21 cellular contexts compared by ENCODE assay signal in genomic region chr2:220550995-220551702, GRCh38.
DNase-seq lines count a peak whose midpoint lies in the region; ATAC-seq and TF ChIP-seq lines count a peak whose summit lies in the region.
"Had no signal": no experiment of that assay in that cellular context is flagged by ENCODE, and none has a peak within 500 bp of the region (broad histone marks: within the 10 kb centered on the region; RNA-seq: fewer than 3 reads in every experiment).

No MANE protein-coding gene starts in this region.

- no peaks in the 10 kb centered on the region for H3K4me1 Mint-ChIP-seq in activated CD8-positive, alpha-beta memory T cell treated with anti-CD3 and anti-CD28 coated beads, Interleukin-2, amount 10 ng/mL, durations not matched to agents 7 days and 5 days
- H3K4me1 Mint-ChIP-seq in T-helper 2 cell treated with Interferon-gamma antibody and Interleukin-4, amounts not matched to agents 5 μg/mL and 100 μg/mL, for 36 hours (ENCODE audit: low read depth), result no peaks in the 10 kb centered on the region
- H3K4me1 Mint-ChIP-seq: H9 had no signal

- no peaks in the 10 kb centered on the region for H3K36me3 Mint-ChIP-seq in activated CD8-positive, alpha-beta memory T cell treated with anti-CD3 and anti-CD28 coated beads, Interleukin-2, amount 10 ng/mL, durations not matched to agents 7 days and 5 days
- no peaks in the 10 kb centered on the region for H3K36me3 Mint-ChIP-seq in T-helper 2 cell treated with Interferon-gamma antibody and Interleukin-4, amounts not matched to agents 5 μg/mL and 100 μg/mL, for 36 hours (ENCODE audit: low read depth)
- H3K36me3 Mint-ChIP-seq: IgD-negative memory B cell had no signal

- H3K4me3 Mint-ChIP-seq in activated CD8-positive, alpha-beta memory T cell treated with anti-CD3 and anti-CD28 coated beads, Interleukin-2, amount 10 ng/mL, durations not matched to agents 7 days and 5 days, result no peak overlapping the region
- H3K4me3 Mint-ChIP-seq in T-helper 2 cell treated with Interferon-gamma antibody and Interleukin-4, amounts not matched to agents 5 μg/mL and 100 μg/mL, for 36 hours, result no peak overlapping the region
- H3K4me3 Mint-ChIP-seq: CD4-positive, alpha-beta T cell; H9; IgD-negative memory B cell had no signal

- CTCF ChIA-PET in activated CD8-positive, alpha-beta memory T cell treated with anti-CD3 and anti-CD28 coated beads, Interleukin-2, amount 10 ng/mL, durations not matched to agents 7 days and 5 days (lab: Charles Lee), result no interaction called here

- TF ChIP-seq CTCF in choroid plexus epithelial cell (conservative IDR thresholded peaks at IDR 0.05; ENCODE audit: low read depth, low read length) (no peak), omental fat pad (IDR thresholded peaks at IDR 0.05) (no peak)

- no peak overlapping the region for H3K4me3 ChIP-seq in choroid plexus epithelial cell (ENCODE audit: low read depth, low read length)
- H3K4me3 ChIP-seq: MG63 had no signal

- no peaks in the 10 kb centered on the region for H3K9me3 Mint-ChIP-seq in activated CD8-positive, alpha-beta memory T cell treated with anti-CD3 and anti-CD28 coated beads, Interleukin-2, amount 10 ng/mL, durations not matched to agents 7 days and 5 days (ENCODE audit: low read depth)
- no peaks in the 10 kb centered on the region for H3K9me3 Mint-ChIP-seq in T-helper 2 cell treated with Interferon-gamma antibody and Interleukin-4, amounts not matched to agents 5 μg/mL and 100 μg/mL, for 36 hours
- H3K9me3 Mint-ChIP-seq: H9 had no signal

- H3K27me3 Mint-ChIP-seq in activated CD8-positive, alpha-beta memory T cell treated with anti-CD3 and anti-CD28 coated beads, Interleukin-2, amount 10 ng/mL, durations not matched to agents 7 days and 5 days, result no peaks in the 10 kb centered on the region
- H3K27me3 Mint-ChIP-seq in T-helper 2 cell treated with Interferon-gamma antibody and Interleukin-4, amounts not matched to agents 5 μg/mL and 100 μg/mL, for 36 hours (ENCODE audit: low read depth), result no peaks in the 10 kb centered on the region
- H3K27me3 Mint-ChIP-seq: CD4-positive, alpha-beta T cell; IgD-negative memory B cell had no signal

- no peak overlapping the region for H3K27ac Mint-ChIP-seq in activated CD8-positive, alpha-beta memory T cell treated with anti-CD3 and anti-CD28 coated beads, Interleukin-2, amount 10 ng/mL, durations not matched to agents 7 days and 5 days
- H3K27ac Mint-ChIP-seq in T-helper 2 cell treated with Interferon-gamma antibody and Interleukin-4, amounts not matched to agents 5 μg/mL and 100 μg/mL, for 36 hours, result no peak overlapping the region
- H3K27ac Mint-ChIP-seq: CD4-positive, alpha-beta T cell; H9; IgD-negative memory B cell had no signal

- DNase-seq in NCI-H2171 treated with DMSO at 0.1 percent for 48 hours (lab: John Stamatoyannopoulos, UW) (peak; percentile 67), NCI-H2171 (lab: John Stamatoyannopoulos, UW) (no peak), NCI-H82 (lab: John Stamatoyannopoulos, UW) (peak; percentile 69), choroid plexus epithelial cell (ENCODE audit: low read depth) (peak; percentile 25), omental fat pad (ENCODE audit: low spot score) (no peak), COLO829 (ENCODE audit: low spot score) (no peak)
- DNase-seq in activated CD8-positive, alpha-beta memory T cell treated with anti-CD3 and anti-CD28 coated beads, Interleukin-2, amount 10 ng/mL, durations not matched to agents 7 days and 5 days, result no peak
- no peak for DNase-seq in T-helper 2 cell treated with Interferon-gamma antibody and Interleukin-4, amounts not matched to agents 5 μg/mL and 100 μg/mL, for 36 hours (ENCODE audit: low spot score)
- DNase-seq: Calu3; CD4-positive, alpha-beta T cell; DMS79 treated with DMSO at 0.1 percent for 48 hours; H9; Karpas-422; MG63; NCI-H1048; NCI-H1436; NCI-H2029 treated with DMSO at 0.1 percent for 48 hours; NCI-H526; SW 1271 had no signal

- peak; percentile 74 for ATAC-seq in omental fat pad (ENCODE audit: low FRiP score)
- ATAC-seq in activated CD8-positive, alpha-beta memory T cell treated with anti-CD3 and anti-CD28 coated beads, Interleukin-2, amount 10 ng/mL, durations not matched to agents 7 days and 5 days, result no peak
- ATAC-seq: Right ventricle myocardium inferior had no signal

Comparison
In these comparisons a context has a peak if more than half of its experiments do, and no peak if none do; other contexts are left out.
1. DNase-seq: peak in NCI-H2171 treated with DMSO at 0.1 percent for 48 hours (single experiment), NCI-H82 (single experiment) and choroid plexus epithelial cell (single experiment); none in NCI-H2171 (single experiment), omental fat pad (single experiment), COLO829 (single experiment), activated CD8-positive, alpha-beta memory T cell treated with anti-CD3 and anti-CD28 coated beads, Interleukin-2, amount 10 ng/mL, durations not matched to agents 7 days and 5 days (single experiment) and T-helper 2 cell treated with Interferon-gamma antibody and Interleukin-4, amounts not matched to agents 5 μg/mL and 100 μg/mL, for 36 hours (single experiment).